In genomic region chr6:157386454-157386853, GRCh38 we compare ENCODE assay signal across 7 cellular contexts.
"Had no signal": no experiment of that assay in that cellular context is flagged by ENCODE, and none has a peak within 500 bp of the region (broad histone marks: within the 10 kb centered on the region; RNA-seq: fewer than 3 reads in every experiment).

No MANE protein-coding gene starts in this region.

- ATAC-seq: GM23338 had no signal

- H3K4me3 ChIP-seq: GM23338 had no signal

- H2AFZ ChIP-seq: GM23338 had no signal

- DNase-seq: H9, HCEC 1CT, IMR-90 had no signal

- H3K27ac Mint-ChIP-seq: GM23338, H9 had no signal

- H3K4me2 ChIP-seq: GM23338 had no signal

- H3K4me3 Mint-ChIP-seq: GM23338, H9 had no signal

- FAIRE-seq: H1, H54, HTR-8/SVneo had no signal
